Comparison of ENCODE assay signal across 1 cellular context in the genomic region with DNA sequence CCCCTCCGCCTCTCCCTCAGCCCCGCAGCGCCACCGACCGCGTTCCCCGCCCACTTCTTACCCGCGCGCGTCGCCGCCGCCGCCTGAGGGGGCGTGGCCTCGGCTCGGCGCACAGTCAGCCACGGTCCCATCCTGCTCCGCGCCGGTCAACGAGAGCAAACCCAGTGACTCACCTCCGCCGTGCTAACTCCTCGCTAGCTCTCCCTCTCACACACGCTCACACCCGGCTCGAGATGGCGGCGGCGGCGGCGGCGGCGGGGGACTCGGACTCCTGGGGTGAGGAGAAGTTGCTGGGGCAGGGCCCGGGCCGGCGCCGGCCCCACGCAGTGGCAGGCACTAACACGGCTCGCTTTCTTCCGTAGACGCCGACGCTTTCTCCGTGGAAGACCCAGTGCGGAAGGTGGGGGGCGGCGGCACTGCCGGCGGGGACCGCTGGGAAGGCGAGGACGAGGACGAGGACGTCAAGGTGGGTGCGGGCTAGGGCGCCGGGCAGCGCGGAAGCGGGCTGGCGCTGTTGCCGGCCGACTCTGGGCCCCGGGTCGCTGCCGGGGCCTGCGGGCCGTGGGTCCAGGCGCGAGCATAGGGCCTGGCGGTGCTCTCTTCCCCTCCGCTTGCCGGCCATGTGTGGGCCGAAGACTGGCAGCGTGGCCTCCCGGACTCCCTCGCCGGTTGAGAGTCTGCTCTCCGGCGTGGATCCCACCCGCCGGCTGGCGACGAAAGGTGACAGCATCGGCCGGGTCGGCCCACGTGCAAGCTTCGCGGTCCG.
A peak's percentile ranks its signal among the peaks of the same experiment; 100 is the strongest.
TF ChIP-seq lines count a peak whose summit lies in the region.

A gene with protein sequence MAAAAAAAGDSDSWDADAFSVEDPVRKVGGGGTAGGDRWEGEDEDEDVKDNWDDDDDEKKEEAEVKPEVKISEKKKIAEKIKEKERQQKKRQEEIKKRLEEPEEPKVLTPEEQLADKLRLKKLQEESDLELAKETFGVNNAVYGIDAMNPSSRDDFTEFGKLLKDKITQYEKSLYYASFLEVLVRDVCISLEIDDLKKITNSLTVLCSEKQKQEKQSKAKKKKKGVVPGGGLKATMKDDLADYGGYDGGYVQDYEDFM (plus strand): TSS at position 186 of the 766 bp plus-strand sequence. CDS start 48 bp downstream, at position 234.

TF ChIP-seq in GM12878, 131 proteins besides CTCF, POLR2A, EP300 and RAD21 (continued from another document):
- TF ChIP-seq, protein P1, sequence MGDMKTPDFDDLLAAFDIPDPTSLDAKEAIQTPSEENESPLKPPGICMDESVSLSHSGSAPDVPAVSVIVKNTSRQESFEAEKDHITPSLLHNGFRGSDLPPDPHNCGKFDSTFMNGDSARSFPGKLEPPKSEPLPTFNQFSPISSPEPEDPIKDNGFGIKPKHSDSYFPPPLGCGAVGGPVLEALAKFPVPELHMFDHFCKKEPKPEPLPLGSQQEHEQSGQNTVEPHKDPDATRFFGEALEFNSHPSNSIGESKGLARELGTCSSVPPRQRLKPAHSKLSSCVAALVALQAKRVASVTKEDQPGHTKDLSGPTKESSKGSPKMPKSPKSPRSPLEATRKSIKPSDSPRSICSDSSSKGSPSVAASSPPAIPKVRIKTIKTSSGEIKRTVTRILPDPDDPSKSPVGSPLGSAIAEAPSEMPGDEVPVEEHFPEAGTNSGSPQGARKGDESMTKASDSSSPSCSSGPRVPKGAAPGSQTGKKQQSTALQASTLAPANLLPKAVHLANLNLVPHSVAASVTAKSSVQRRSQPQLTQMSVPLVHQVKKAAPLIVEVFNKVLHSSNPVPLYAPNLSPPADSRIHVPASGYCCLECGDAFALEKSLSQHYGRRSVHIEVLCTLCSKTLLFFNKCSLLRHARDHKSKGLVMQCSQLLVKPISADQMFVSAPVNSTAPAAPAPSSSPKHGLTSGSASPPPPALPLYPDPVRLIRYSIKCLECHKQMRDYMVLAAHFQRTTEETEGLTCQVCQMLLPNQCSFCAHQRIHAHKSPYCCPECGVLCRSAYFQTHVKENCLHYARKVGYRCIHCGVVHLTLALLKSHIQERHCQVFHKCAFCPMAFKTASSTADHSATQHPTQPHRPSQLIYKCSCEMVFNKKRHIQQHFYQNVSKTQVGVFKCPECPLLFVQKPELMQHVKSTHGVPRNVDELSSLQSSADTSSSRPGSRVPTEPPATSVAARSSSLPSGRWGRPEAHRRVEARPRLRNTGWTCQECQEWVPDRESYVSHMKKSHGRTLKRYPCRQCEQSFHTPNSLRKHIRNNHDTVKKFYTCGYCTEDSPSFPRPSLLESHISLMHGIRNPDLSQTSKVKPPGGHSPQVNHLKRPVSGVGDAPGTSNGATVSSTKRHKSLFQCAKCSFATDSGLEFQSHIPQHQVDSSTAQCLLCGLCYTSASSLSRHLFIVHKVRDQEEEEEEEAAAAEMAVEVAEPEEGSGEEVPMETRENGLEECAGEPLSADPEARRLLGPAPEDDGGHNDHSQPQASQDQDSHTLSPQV (IDR thresholded peaks at IDR 0.05) = no peak
- 0 out of 2 replicates have a peak, but pooled peaks have one; percentile 7 for TF ChIP-seq SPI1 (IDR thresholded peaks at IDR 0.05; ENCODE audit: borderline replicate concordance, insufficient read depth, low read depth, low read length)
- TF ChIP-seq SMARCA5 (IDR thresholded peaks at IDR 0.05) = peak; percentile 33; the same call in 1 of the 2 replicates
- peak; percentile 47; the same call in 1 of the 2 replicates for TF ChIP-seq CREM (IDR thresholded peaks at IDR 0.05; ENCODE audit: low read depth)
- TF ChIP-seq ZNF24 (IDR thresholded peaks at IDR 0.05) = 0 out of 2 replicates have a peak, but pooled peaks have one; percentile 14
- TF ChIP-seq SMC3 (IDR thresholded peaks at IDR 0.05; ENCODE audit: borderline replicate concordance, low read length) = no peak
- TF ChIP-seq CBFB (IDR thresholded peaks at IDR 0.05; ENCODE audit: low read depth) = no peak
- TF ChIP-seq, protein P2, sequence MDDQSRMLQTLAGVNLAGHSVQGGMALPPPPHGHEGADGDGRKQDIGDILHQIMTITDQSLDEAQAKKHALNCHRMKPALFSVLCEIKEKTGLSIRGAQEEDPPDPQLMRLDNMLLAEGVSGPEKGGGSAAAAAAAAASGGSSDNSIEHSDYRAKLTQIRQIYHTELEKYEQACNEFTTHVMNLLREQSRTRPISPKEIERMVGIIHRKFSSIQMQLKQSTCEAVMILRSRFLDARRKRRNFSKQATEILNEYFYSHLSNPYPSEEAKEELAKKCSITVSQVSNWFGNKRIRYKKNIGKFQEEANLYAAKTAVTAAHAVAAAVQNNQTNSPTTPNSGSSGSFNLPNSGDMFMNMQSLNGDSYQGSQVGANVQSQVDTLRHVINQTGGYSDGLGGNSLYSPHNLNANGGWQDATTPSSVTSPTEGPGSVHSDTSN (IDR thresholded peaks at IDR 0.05; ENCODE audit: insufficient replicate concordance, low read depth, low read length) = no peak
- peak; percentile 89; the same call in 1 of the 2 replicates for TF ChIP-seq ASH2L (IDR thresholded peaks at IDR 0.05; ENCODE audit: borderline replicate concordance, low read depth)
- TF ChIP-seq ZNF217 (IDR thresholded peaks at IDR 0.05) = no peak
- TF ChIP-seq MYB (IDR thresholded peaks at IDR 0.05; ENCODE audit: borderline replicate concordance, low read depth, low read length) = no peak
- TF ChIP-seq, protein P3, sequence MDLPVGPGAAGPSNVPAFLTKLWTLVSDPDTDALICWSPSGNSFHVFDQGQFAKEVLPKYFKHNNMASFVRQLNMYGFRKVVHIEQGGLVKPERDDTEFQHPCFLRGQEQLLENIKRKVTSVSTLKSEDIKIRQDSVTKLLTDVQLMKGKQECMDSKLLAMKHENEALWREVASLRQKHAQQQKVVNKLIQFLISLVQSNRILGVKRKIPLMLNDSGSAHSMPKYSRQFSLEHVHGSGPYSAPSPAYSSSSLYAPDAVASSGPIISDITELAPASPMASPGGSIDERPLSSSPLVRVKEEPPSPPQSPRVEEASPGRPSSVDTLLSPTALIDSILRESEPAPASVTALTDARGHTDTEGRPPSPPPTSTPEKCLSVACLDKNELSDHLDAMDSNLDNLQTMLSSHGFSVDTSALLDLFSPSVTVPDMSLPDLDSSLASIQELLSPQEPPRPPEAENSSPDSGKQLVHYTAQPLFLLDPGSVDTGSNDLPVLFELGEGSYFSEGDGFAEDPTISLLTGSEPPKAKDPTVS (IDR thresholded peaks at IDR 0.05; ENCODE audit: low read depth, low read length) = no peak
- 0 out of 2 replicates have a peak, but pooled peaks have one; percentile 24 for TF ChIP-seq EED (IDR thresholded peaks at IDR 0.05; ENCODE audit: low read depth)
- no peak for TF ChIP-seq TCF7 (IDR thresholded peaks at IDR 0.05; ENCODE audit: borderline replicate concordance)
- TF ChIP-seq, protein P4, sequence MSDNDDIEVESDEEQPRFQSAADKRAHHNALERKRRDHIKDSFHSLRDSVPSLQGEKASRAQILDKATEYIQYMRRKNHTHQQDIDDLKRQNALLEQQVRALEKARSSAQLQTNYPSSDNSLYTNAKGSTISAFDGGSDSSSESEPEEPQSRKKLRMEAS (IDR thresholded peaks at IDR 0.05; ENCODE audit: low read depth, low read length) = peak; percentile 18
- 0 out of 2 replicates have a peak, but pooled peaks have one; percentile 13 for TF ChIP-seq CHD2 (IDR thresholded peaks at IDR 0.05; ENCODE audit: borderline replicate concordance, low read depth, low read length)
- no peak for TF ChIP-seq RUNX3 (IDR thresholded peaks at IDR 0.05; ENCODE audit: low read length)
- 0 out of 2 replicates have a peak, but pooled peaks have one; percentile 18 for TF ChIP-seq NRF1 (conservative IDR thresholded peaks at IDR 0.05; ENCODE audit: low read depth, low read length)
- peak; percentile 25; the same call in 1 of the 2 replicates for TF ChIP-seq NR2F1 (conservative IDR thresholded peaks at IDR 0.05)
- TF ChIP-seq POLR2AphosphoS2 (IDR thresholded peaks at IDR 0.05; ENCODE audit: low read depth, low read length) = 0 out of 2 replicates have a peak, but pooled peaks have one; percentile 43
